15 cellular contexts compared by ENCODE assay signal in genomic region chr10:44830022-44830421, GRCh38.
DNase-seq lines count a peak whose midpoint lies in the region; ATAC-seq and TF ChIP-seq lines count a peak whose summit lies in the region.
"Had no signal": no experiment of that assay in that cellular context is flagged by ENCODE, and none has a peak within 500 bp of the region (broad histone marks: within the 10 kb centered on the region; RNA-seq: fewer than 3 reads in every experiment).

No MANE protein-coding gene starts in this region.

- POLR2A ChIA-PET in SK-N-SH (lab: Yijun Ruan, JAX) = no interaction called here

- TF ChIP-seq POLR2A in testis (IDR thresholded peaks at IDR 0.05) = no peak

- H3K9ac ChIP-seq in SK-N-SH (no peak overlapping the region), smooth muscle cell (ENCODE audit: low read depth) (no peak overlapping the region)

- H3K79me2 ChIP-seq in SK-N-SH (ENCODE audit: insufficient read depth) (no peaks in the 10 kb centered on the region), smooth muscle cell (ENCODE audit: low read depth) (no peaks in the 10 kb centered on the region)

- no peak for TF ChIP-seq EP300 in SK-N-SH (IDR thresholded peaks at IDR 0.05; ENCODE audit: borderline replicate concordance in 1 of 2, low read depth in 1 of 2, low read length in 1 of 2)

- DNase-seq in SK-N-SH (no peak), RKO (ENCODE audit: low spot score) (peak; percentile 10), fibroblast of mammary gland (ENCODE audit: low read depth) (peak; percentile 45), smooth muscle cell (lab: John Stamatoyannopoulos, UW; ENCODE audit: unreplicated experiment) (no peak), testis (no peak)
- no peak for DNase-seq in activated CD8-positive, alpha-beta memory T cell treated with anti-CD3 and anti-CD28 coated beads for 24 hours
- DNase-seq: activated CD4-positive, alpha-beta T cell treated with anti-CD3 and anti-CD28 coated beads for 36 hours; lower lobe of right lung; NCI-H2107; nephron progenitor cell; Right ventricle myocardium superior; stimulated activated CD4-positive, alpha-beta T cell treated with anti-CD3 and anti-CD28 coated beads, Interleukin-2, amount 100 ng/mL, for 24 hours had no signal

- H4K20me1 ChIP-seq in SK-N-SH (ENCODE audit: insufficient read depth) = no peaks in the 10 kb centered on the region
- H4K20me1 ChIP-seq in smooth muscle cell (ENCODE audit: low read depth) = no peaks in the 10 kb centered on the region

- intact Hi-C loops in testis (cut with DNase I; ENCODE audit: low total_unique reads) = no loop called here

- H3K27me3 ChIP-seq in SK-N-SH (ENCODE audit: insufficient read depth) (no peaks in the 10 kb centered on the region; the same call in 1 of the 2 replicates), smooth muscle cell (ENCODE audit: low read depth) (no peaks in the 10 kb centered on the region), testis (no peaks in the 10 kb centered on the region)

- no peak for TF ChIP-seq CTCF in SK-N-SH (IDR thresholded peaks at IDR 0.05)
- no peak for TF ChIP-seq CTCF in fibroblast of mammary gland (conservative IDR thresholded peaks at IDR 0.05; ENCODE audit: control insufficient read depth, insufficient read depth, low read depth, low read length)
- TF ChIP-seq CTCF in smooth muscle cell (IDR thresholded peaks at IDR 0.05; ENCODE audit: borderline replicate concordance, insufficient read depth, poor library complexity, severe bottlenecking) = no peak
- no peak for TF ChIP-seq CTCF in testis (IDR thresholded peaks at IDR 0.05)

- CTCF ChIA-PET in SK-N-SH (lab: Yijun Ruan, JAX) = interaction anchor here (0.9 kb wide), 1 partner anchor 22 kb away, joined by 3 read pairs; no protein-coding TSS in a partner anchor

- H3K4me2 ChIP-seq in SK-N-SH (peak overlapping the region; percentile 17), smooth muscle cell (no peak overlapping the region)

- no peak for TF ChIP-seq RAD21 in SK-N-SH (IDR thresholded peaks at IDR 0.05; ENCODE audit: low read length)

- no peaks in the 10 kb centered on the region for H3F3A ChIP-seq in SK-N-SH (replicated peaks; ENCODE audit: insufficient read depth)
- H3F3A ChIP-seq in smooth muscle cell (ENCODE audit: low read depth) = no peaks in the 10 kb centered on the region

- H3K27ac ChIP-seq in SK-N-SH (ENCODE audit: low read depth in 2 of 2, low read length in 1 of 2) = no peak overlapping the region
- H3K27ac ChIP-seq in smooth muscle cell (ENCODE audit: low read depth) = no peak overlapping the region
- H3K27ac ChIP-seq in testis = no peak overlapping the region
- H3K27ac ChIP-seq: lower lobe of right lung, thoracic aorta had no signal

- H3K9me3 ChIP-seq in SK-N-SH = no peaks in the 10 kb centered on the region
- no peaks in the 10 kb centered on the region for H3K9me3 ChIP-seq in smooth muscle cell (replicated peaks; ENCODE audit: low read depth)
- H3K9me3 ChIP-seq in testis = no peaks in the 10 kb centered on the region
- H3K9me3 ChIP-seq: lower lobe of right lung, thoracic aorta had no signal

- WGBS in SK-N-SH (ENCODE audit: low lambda C conversion rate) = 8% methylated on average over 4 of the region's 4 CpGs
- 88% methylated on average over 4 of the region's 4 CpGs for WGBS in smooth muscle cell (ENCODE audit: low lambda C conversion rate)
- 82 to 95% methylated on average over 4 of the region's 4 CpGs for WGBS in testis, 2 donors

- no peaks in the 10 kb centered on the region for H3K36me3 ChIP-seq in SK-N-SH (replicated peaks in 1 of 2; ENCODE audit: control insufficient read depth in 1 of 2, insufficient read depth in 2 of 2, low read length in 1 of 2)
- no peaks in the 10 kb centered on the region for H3K36me3 ChIP-seq in smooth muscle cell (ENCODE audit: low read depth)
- H3K36me3 ChIP-seq in testis (ENCODE audit: low read depth, missing control alignments) = no peaks in the 10 kb centered on the region
- H3K36me3 ChIP-seq: lower lobe of right lung, thoracic aorta had no signal

- ATAC-seq in SK-N-SH treated with all-trans-retinoic acid at 6 μM for 48 hours = no peak
- no peak for ATAC-seq in HG03045 (IDR thresholded peaks at IDR 0.05; ENCODE audit: unreplicated experiment)
- ATAC-seq: activated CD4-positive, alpha-beta T cell treated with anti-CD3 and anti-CD28 coated beads for 36 hours had no signal

- H3K4me3 ChIP-seq in SK-N-SH (ENCODE audit: low read depth in 2 of 2, low read length in 1 of 2) (no peak overlapping the region), fibroblast of mammary gland (ENCODE audit: control insufficient read depth, low read depth, low read length) (no peak overlapping the region), smooth muscle cell (no peak overlapping the region), testis (no peak overlapping the region)
- H3K4me3 ChIP-seq: lower lobe of right lung, thoracic aorta had no signal

- H2AFZ ChIP-seq in SK-N-SH (ENCODE audit: low read depth) = no peak overlapping the region
- peak overlapping the region; percentile 79 for H2AFZ ChIP-seq in smooth muscle cell (ENCODE audit: low read depth)

- peaks cover 0 to 7% of the 10 kb centered on the region in 2 experiments; a peak in 1 of 4 replicates for H3K4me1 ChIP-seq in SK-N-SH (ENCODE audit: control insufficient read depth in 1 of 2, insufficient read depth in 2 of 2, low read depth in 1 of 2, low read length in 1 of 2)
- H3K4me1 ChIP-seq in smooth muscle cell (ENCODE audit: low read depth) = no peaks in the 10 kb centered on the region
- H3K4me1 ChIP-seq in testis = no peaks in the 10 kb centered on the region
- H3K4me1 ChIP-seq: lower lobe of right lung had no signal

- no peaks in the 10 kb centered on the region for H3K9me2 ChIP-seq in SK-N-SH

TF ChIP-seq in SK-N-SH, 30 proteins besides CTCF, POLR2A, EP300 and RAD21 (continues in another document):
- TF ChIP-seq FOXM1 (IDR thresholded peaks at IDR 0.05; ENCODE audit: low read depth) (no peak), TEAD4 (IDR thresholded peaks at IDR 0.05; ENCODE audit: borderline replicate concordance, insufficient read depth) (no peak), JUND (IDR thresholded peaks at IDR 0.05) (no peak), NRF1 (IDR thresholded peaks at IDR 0.05; ENCODE audit: low read depth, low read length) (no peak), MXI1 (IDR thresholded peaks at IDR 0.05; ENCODE audit: low read depth, low read length) (no peak), EZH2phosphoT487 (IDR thresholded peaks at IDR 0.05; ENCODE audit: borderline replicate concordance, low read depth) (no peak)

TF ChIP-seq in SK-N-SH treated with all-trans-retinoic acid at 6 μM for 48 hours, 23 proteins besides CTCF, POLR2A, EP300 and RAD21 (continues in another document):
- TF ChIP-seq, protein P1, sequence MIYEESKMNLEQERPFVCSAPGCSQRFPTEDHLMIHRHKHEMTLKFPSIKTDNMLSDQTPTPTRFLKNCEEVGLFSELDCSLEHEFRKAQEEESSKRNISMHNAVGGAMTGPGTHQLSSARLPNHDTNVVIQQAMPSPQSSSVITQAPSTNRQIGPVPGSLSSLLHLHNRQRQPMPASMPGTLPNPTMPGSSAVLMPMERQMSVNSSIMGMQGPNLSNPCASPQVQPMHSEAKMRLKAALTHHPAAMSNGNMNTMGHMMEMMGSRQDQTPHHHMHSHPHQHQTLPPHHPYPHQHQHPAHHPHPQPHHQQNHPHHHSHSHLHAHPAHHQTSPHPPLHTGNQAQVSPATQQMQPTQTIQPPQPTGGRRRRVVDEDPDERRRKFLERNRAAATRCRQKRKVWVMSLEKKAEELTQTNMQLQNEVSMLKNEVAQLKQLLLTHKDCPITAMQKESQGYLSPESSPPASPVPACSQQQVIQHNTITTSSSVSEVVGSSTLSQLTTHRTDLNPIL (CRISPR knock-in tag; IDR thresholded peaks at IDR 0.05; ENCODE audit: low read depth) = no peak
- TF ChIP-seq ARNTL (CRISPR knock-in tag; IDR thresholded peaks at IDR 0.05; ENCODE audit: borderline replicate concordance, low read depth) = no peak
- TF ChIP-seq GLIS3 (CRISPR knock-in tag; IDR thresholded peaks at IDR 0.05) = no peak
- no peak for TF ChIP-seq ZNF70 (CRISPR knock-in tag; IDR thresholded peaks at IDR 0.05)
- TF ChIP-seq TSHZ2 (CRISPR knock-in tag; IDR thresholded peaks at IDR 0.05) = no peak
- TF ChIP-seq TCF4 (CRISPR knock-in tag; IDR thresholded peaks at IDR 0.05; ENCODE audit: borderline replicate concordance) = no peak
- TF ChIP-seq CSRNP3 (CRISPR knock-in tag; IDR thresholded peaks at IDR 0.05) = no peak

Comparison
In these comparisons a context has a peak if more than half of its experiments do, and no peak if none do; other contexts are left out.
1. DNase-seq: peak in RKO (single experiment) and fibroblast of mammary gland (single experiment); none in SK-N-SH (single experiment), smooth muscle cell (single experiment), testis (single experiment) and activated CD8-positive, alpha-beta memory T cell treated with anti-CD3 and anti-CD28 coated beads for 24 hours (single experiment).